Comparison of ENCODE assay signal across 12 cellular contexts in genomic region chr3:119301662-119302061, GRCh38. TPM values are rescaled to one million over a fixed set of nuclear protein-coding genes. Genes with fewer than 3 reads are reported as not detected.
DNase-seq lines count a peak whose midpoint lies in the region; ATAC-seq and TF ChIP-seq lines count a peak whose summit lies in the region.
"Had no signal": no experiment of that assay in that cellular context is flagged by ENCODE, and none has a peak within 500 bp of the region (broad histone marks: within the 10 kb centered on the region; RNA-seq: fewer than 3 reads in every experiment).

No MANE protein-coding gene starts in this region.

- H3K9ac ChIP-seq in SK-N-MC (ENCODE audit: insufficient read length) = no peak overlapping the region

- H3K36me3 Mint-ChIP-seq in HFFc6 (ENCODE audit: low read depth) = peaks cover 36% of the 10 kb centered on the region
- peaks cover 22% of the 10 kb centered on the region for H3K36me3 Mint-ChIP-seq in stimulated activated effector memory CD8-positive, alpha-beta T cell treated with anti-CD3 and anti-CD28 coated beads, Interleukin-12 subunit alpha, Interleukin-12 subunit beta, amount 100 ng/mL, for 72 hours
- no peaks in the 10 kb centered on the region for H3K36me3 Mint-ChIP-seq in glutamatergic neuron (ENCODE audit: unreplicated experiment)

- in situ Hi-C loops in KBM-7 (cut with MboI; ENCODE audit: low pct_unique_long_range_greater_than_20kb, low sequenced_read_pairs) = no loop called here

- H3K27me3 Mint-ChIP-seq in HFFc6 (ENCODE audit: insufficient read depth) (peaks cover 1% of the 10 kb centered on the region; the same call in 1 of the 2 replicates), glutamatergic neuron (ENCODE audit: unreplicated experiment) (no peaks in the 10 kb centered on the region)

- no peak for TF ChIP-seq POLR2A in esophagus muscularis mucosa (IDR thresholded peaks at IDR 0.05; ENCODE audit: low read depth)

- WGBS in esophagus muscularis mucosa = 83% methylated on average over 3 of the region's 3 CpGs

- DNase-seq in HFFc6 (no peak), SK-N-MC (ENCODE audit: low read depth, low spot score) (no peak), esophagus muscularis mucosa (ENCODE audit: extremely low spot score) (peak; percentile 60), glutamatergic neuron (no peak), KBM-7 (no peak)
- peak in 1 of 2 donors; percentile 45 for DNase-seq in stimulated activated effector memory CD8-positive, alpha-beta T cell treated with anti-CD3 and anti-CD28 coated beads, Interleukin-12 subunit alpha, Interleukin-12 subunit beta, amount 100 ng/mL, for 72 hours (ENCODE audit: low spot score in 2 of 2)
- DNase-seq: activated CD4-positive, alpha-beta T cell treated with anti-CD3 and anti-CD28 coated beads, Interleukin-2, amount 50 U/mL, for 4 hours; activated naive CD4-positive, alpha-beta T cell treated with anti-CD3 and anti-CD28 coated beads for 36 hours; GF-D8; stimulated activated CD4-positive, alpha-beta T cell treated with anti-CD3 and anti-CD28 coated beads, Interleukin-4, amount 100 ng/mL, for 1 hour; stimulated activated naive CD4-positive, alpha-beta T cell treated with Interleukin-2 at 50 U/mL for 16 hours had no signal

- H3K27ac ChIP-seq in SK-N-MC (peak overlapping the region; percentile 55), esophagus muscularis mucosa (replicated peaks in 1 of 4) (peak overlapping the region in 1 of 4 donors; percentile 18)

- intact Hi-C loops in esophagus muscularis mucosa (cut with DNase I) = no loop called here

- no peak for TF ChIP-seq EP300 in esophagus muscularis mucosa (IDR thresholded peaks at IDR 0.05)

- peaks cover 59 to 85% (median 67%) of the 10 kb centered on the region in 4 donors for H3K4me1 ChIP-seq in esophagus muscularis mucosa

- TF ChIP-seq CTCF in HFFc6 (IDR thresholded peaks at IDR 0.05) (no peak), esophagus muscularis mucosa (IDR thresholded peaks at IDR 0.05) (no peak), glutamatergic neuron (IDR thresholded peaks at IDR 0.05; ENCODE audit: partially characterized antibody, unreplicated experiment) (no peak)

- H3K4me3 ChIP-seq in SK-N-MC (no peak overlapping the region), esophagus muscularis mucosa (no peak overlapping the region)

- ATAC-seq in stimulated activated effector memory CD8-positive, alpha-beta T cell treated with anti-CD3 and anti-CD28 coated beads, Interleukin-12 subunit alpha, Interleukin-12 subunit beta, amount 100 ng/mL, for 72 hours = peak; percentile 76
- no peak for ATAC-seq in GM19023 (IDR thresholded peaks at IDR 0.05; ENCODE audit: unreplicated experiment)

- no peaks in the 10 kb centered on the region for H3K27me3 ChIP-seq in esophagus muscularis mucosa

- H3K36me3 ChIP-seq in SK-N-MC (ENCODE audit: insufficient read depth, low read length) = peaks cover 7% of the 10 kb centered on the region; the same call in 1 of the 2 replicates
- peaks cover 0 to 32% (median 8%) of the 10 kb centered on the region in 4 donors for H3K36me3 ChIP-seq in esophagus muscularis mucosa

- H3K9me3 ChIP-seq in SK-N-MC (ENCODE audit: low read depth, low read length) = no peaks in the 10 kb centered on the region
- H3K9me3 ChIP-seq in esophagus muscularis mucosa = no peaks in the 10 kb centered on the region

- H3K4me3 Mint-ChIP-seq in HFFc6 (no peak overlapping the region), glutamatergic neuron (ENCODE audit: unreplicated experiment) (no peak overlapping the region)
- no peak overlapping the region for H3K4me3 Mint-ChIP-seq in stimulated activated effector memory CD8-positive, alpha-beta T cell treated with anti-CD3 and anti-CD28 coated beads, Interleukin-12 subunit alpha, Interleukin-12 subunit beta, amount 100 ng/mL, for 72 hours
- H3K4me3 Mint-ChIP-seq: activated naive CD4-positive, alpha-beta T cell treated with anti-CD3 and anti-CD28 coated beads for 36 hours had no signal

- H3K9me3 Mint-ChIP-seq in HFFc6 = no peaks in the 10 kb centered on the region
- H3K9me3 Mint-ChIP-seq in stimulated activated effector memory CD8-positive, alpha-beta T cell treated with anti-CD3 and anti-CD28 coated beads, Interleukin-12 subunit alpha, Interleukin-12 subunit beta, amount 100 ng/mL, for 72 hours = no peaks in the 10 kb centered on the region
- peaks cover under 1% of the 10 kb centered on the region for H3K9me3 Mint-ChIP-seq in glutamatergic neuron (ENCODE audit: unreplicated experiment)
- H3K9me3 Mint-ChIP-seq: activated naive CD4-positive, alpha-beta T cell treated with anti-CD3 and anti-CD28 coated beads for 36 hours had no signal

- H3K27ac Mint-ChIP-seq in HFFc6 (peak overlapping the region; percentile 71; the same call in 1 of the 2 replicates), glutamatergic neuron (ENCODE audit: unreplicated experiment) (no peak overlapping the region)
- no peak overlapping the region for H3K27ac Mint-ChIP-seq in stimulated activated effector memory CD8-positive, alpha-beta T cell treated with anti-CD3 and anti-CD28 coated beads, Interleukin-12 subunit alpha, Interleukin-12 subunit beta, amount 100 ng/mL, for 72 hours
- H3K27ac Mint-ChIP-seq: activated naive CD4-positive, alpha-beta T cell treated with anti-CD3 and anti-CD28 coated beads for 36 hours had no signal

- peaks cover 74% of the 10 kb centered on the region for H3K4me1 Mint-ChIP-seq in HFFc6 (ENCODE audit: low read depth)
- H3K4me1 Mint-ChIP-seq in stimulated activated effector memory CD8-positive, alpha-beta T cell treated with anti-CD3 and anti-CD28 coated beads, Interleukin-12 subunit alpha, Interleukin-12 subunit beta, amount 100 ng/mL, for 72 hours = peaks cover 54% of the 10 kb centered on the region
- H3K4me1 Mint-ChIP-seq in glutamatergic neuron (ENCODE audit: low read depth, unreplicated experiment) = peaks cover 4% of the 10 kb centered on the region

RNA-seq across cellular contexts. Expression of gene ARHGAP31, which starts 7.5 kb away (rescaled TPM):
- 10 to 100 TPM; 18.0 to 25.1 (median 20.5) TPM for total RNA-seq in HFFc6 (2021; fragmentation: NEBNext Ultra II Directional; extraction: Animal tissue kit (Norgen Biotek cat#: 25700))
- total RNA-seq in esophagus muscularis mucosa = 10 to 100 TPM; 14.5 to 25.9 (median 23.1) TPM
- 0.20 TPM for total RNA-seq in glutamatergic neuron (ENCODE audit: unreplicated experiment)

Comparison
In these comparisons a context has a peak if more than half of its experiments do, and no peak if none do; other contexts are left out.
1. RNA of gene ARHGAP31, which starts 7.5 kb away (total RNA-seq): 14.5 to 25.9 TPM in esophagus muscularis mucosa and 18.0 to 25.1 TPM in HFFc6; 0.20 TPM in glutamatergic neuron (single experiment); every median in the first group is over 10 times any median in the second.